13 cellular contexts compared by ENCODE assay signal in the genomic region with DNA sequence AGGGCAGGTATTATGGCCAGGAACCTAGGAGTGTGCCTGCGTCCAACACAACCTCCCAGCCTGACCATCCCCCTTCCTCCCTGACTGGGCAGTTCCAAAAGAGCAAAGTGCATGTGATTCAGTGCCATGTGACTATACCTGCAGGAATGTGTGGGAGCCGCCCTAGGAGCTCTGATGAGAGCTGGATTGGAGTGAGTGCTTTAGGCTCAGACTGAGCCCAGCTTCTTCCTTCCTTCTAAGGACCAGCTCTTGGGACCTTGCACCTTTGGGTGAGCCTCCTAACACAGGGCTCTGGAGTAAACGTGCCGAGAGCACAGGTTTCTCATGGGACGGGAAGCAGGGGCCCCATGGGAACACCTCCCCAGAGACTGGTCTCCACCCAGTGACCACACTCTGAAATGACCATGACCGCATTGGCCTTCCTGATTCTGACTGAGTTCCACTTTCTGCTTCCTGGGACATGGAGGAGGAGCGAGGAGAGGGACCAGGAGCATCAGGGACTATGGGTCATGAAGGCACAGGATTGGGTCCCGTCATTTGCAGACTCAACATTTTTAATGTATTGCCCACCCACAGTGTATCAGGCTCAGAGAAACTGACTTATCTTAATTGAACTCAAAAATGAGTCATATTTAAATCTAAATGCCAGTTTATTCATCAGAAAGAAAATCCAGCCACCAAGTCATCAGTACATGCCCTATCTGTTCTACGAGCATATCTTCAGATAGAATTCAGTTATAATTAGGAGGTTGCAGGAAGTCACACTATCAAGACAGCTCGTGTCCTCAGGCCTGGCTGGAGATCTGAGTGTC.
DNase-seq lines count a peak whose midpoint lies in the region; ATAC-seq and TF ChIP-seq lines count a peak whose summit lies in the region.
"Had no signal": no experiment of that assay in that cellular context is flagged by ENCODE, and none has a peak within 500 bp of the region (broad histone marks: within the 10 kb centered on the region; RNA-seq: fewer than 3 reads in every experiment).

No MANE protein-coding gene starts in this region.

- H3K4me1 Mint-ChIP-seq in H9 (peaks cover 17 to 24% of the 10 kb centered on the region in 2 experiments), GM23338 (peaks cover 24% of the 10 kb centered on the region)

- DNase-seq in H9, result peak; percentile 20
- DNase-seq in RKO (ENCODE audit: low spot score), result peak; percentile 22
- peak; percentile 55 for DNase-seq in right atrium auricular region (ENCODE audit: low spot score)
- DNase-seq in trophoblast cell, result peak; percentile 26 to 47
- no peak for DNase-seq in D341Med (ENCODE audit: low spot score)
- DNase-seq in SK-N-DZ (ENCODE audit: low spot score), result no peak
- no peak for DNase-seq in GM23338 (ENCODE audit: low spot score)
- DNase-seq: DMS79; effector CD8-positive, alpha-beta T cell; NCI-H1694; nucleus accumbens; OCI-M1 had no signal

- H3K79me2 ChIP-seq in H9 (ENCODE audit: insufficient read depth, low read length) (no peaks in the 10 kb centered on the region), trophoblast cell (ENCODE audit: control insufficient read depth, insufficient read depth, low read length, poor library complexity) (no peaks in the 10 kb centered on the region), GM23338 (replicated peaks; ENCODE audit: insufficient read depth) (no peaks in the 10 kb centered on the region)

- no peak overlapping the region for H3K27ac ChIP-seq in H9 (ENCODE audit: insufficient read length, low read depth, low read length)
- H3K27ac ChIP-seq in right atrium auricular region, result no peak overlapping the region
- H3K27ac ChIP-seq in trophoblast cell (ENCODE audit: low read depth, low read length), result no peak overlapping the region
- H3K27ac ChIP-seq in GM23338 (ENCODE audit: low read depth), result no peak overlapping the region

- H2BK120ac ChIP-seq in H9 (ENCODE audit: low read depth, low read length, poor library complexity, severe bottlenecking), result no peak overlapping the region
- H2BK120ac ChIP-seq in trophoblast cell (ENCODE audit: insufficient read depth, low read length, poor library complexity), result peak overlapping the region; percentile 61

- H2BK20ac ChIP-seq in H9 (ENCODE audit: low read depth, low read length, poor library complexity, severe bottlenecking), result no peak overlapping the region

- H3K56ac ChIP-seq in H9 (ENCODE audit: insufficient read length, low read depth, low read length), result no peak overlapping the region

- H4K5ac ChIP-seq in H9 (ENCODE audit: insufficient read length, low read depth, low read length), result no peak overlapping the region

- H3K23me2 ChIP-seq in H9 (ENCODE audit: insufficient read length, low read depth, low read length, poor library complexity, severe bottlenecking), result no peaks in the 10 kb centered on the region

- H3K4me3 Mint-ChIP-seq in H9 (no peak overlapping the region), GM23338 (no peak overlapping the region)

- H3K18ac ChIP-seq in H9 (ENCODE audit: insufficient read length, low read depth, low read length) (no peak overlapping the region), trophoblast cell (ENCODE audit: low read length) (no peak overlapping the region)

- ATAC-seq in HG03196 (IDR thresholded peaks at IDR 0.05; ENCODE audit: unreplicated experiment) (no peak), GM23338 (no peak)

- H3K36me3 ChIP-seq in right atrium auricular region (no peaks in the 10 kb centered on the region), trophoblast cell (ENCODE audit: control insufficient read depth in 1 of 2, insufficient read depth in 2 of 2, low read length in 2 of 2) (no peaks in the 10 kb centered on the region), GM23338 (ENCODE audit: insufficient read depth) (no peaks in the 10 kb centered on the region)

- no peak overlapping the region for H2BK12ac ChIP-seq in H9 (ENCODE audit: insufficient read length, low read depth, low read length)
- no peak overlapping the region for H2BK12ac ChIP-seq in trophoblast cell (ENCODE audit: low read length)

- no peak overlapping the region for H3K4me3 ChIP-seq in right atrium auricular region
- H3K4me3 ChIP-seq in trophoblast cell (ENCODE audit: low read depth, low read length), result no peak overlapping the region
- no peak overlapping the region for H3K4me3 ChIP-seq in GM23338

- H3K14ac ChIP-seq in H9 (ENCODE audit: insufficient read depth, low read length) (no peak overlapping the region), trophoblast cell (ENCODE audit: low read length) (peak overlapping the region; percentile 55)

- H4K8ac ChIP-seq in H9 (replicated peaks; ENCODE audit: insufficient read length, low read depth, low read length), result no peak overlapping the region
- no peak overlapping the region for H4K8ac ChIP-seq in trophoblast cell (ENCODE audit: low read depth, low read length)

- H2AK5ac ChIP-seq in H9 (ENCODE audit: insufficient read length, low read length) (no peak overlapping the region), trophoblast cell (ENCODE audit: low read length) (no peak overlapping the region)

- H2BK5ac ChIP-seq in H9 (ENCODE audit: insufficient read length, low read length), result no peak overlapping the region
- H2BK5ac ChIP-seq in trophoblast cell (ENCODE audit: low read depth, low read length, poor library complexity), result no peak overlapping the region

- H3K27me3 Mint-ChIP-seq in H9 (ENCODE audit: low read depth) (no peaks in the 10 kb centered on the region), GM23338 (ENCODE audit: insufficient read depth, low read depth, poor library complexity) (peaks cover 3% of the 10 kb centered on the region)

- no peak overlapping the region for H3K4ac ChIP-seq in H9 (ENCODE audit: low read depth, low read length)
- no peak overlapping the region for H3K4ac ChIP-seq in trophoblast cell (ENCODE audit: low read depth, low read length)

- H2AFZ ChIP-seq in H9 (ENCODE audit: low read length) (no peak overlapping the region), trophoblast cell (ENCODE audit: insufficient read depth, low read length, poor library complexity) (no peak overlapping the region), GM23338 (no peak overlapping the region)

- H3K27ac Mint-ChIP-seq in H9, result peak overlapping the region in 1 of 3 experiments; percentile 54; a peak in 1 of 7 replicates
- no peak overlapping the region for H3K27ac Mint-ChIP-seq in GM23338

- H3K36me3 Mint-ChIP-seq in H9 (ENCODE audit: insufficient read depth in 1 of 3, low read depth in 3 of 3), result peaks cover 5 to 29% (median 19%) of the 10 kb centered on the region in 3 experiments
- H3K36me3 Mint-ChIP-seq in GM23338 (ENCODE audit: low read depth), result peaks cover 6% of the 10 kb centered on the region; the same call in 2 of the 3 replicates

- H3F3A ChIP-seq in GM23338 (replicated peaks; ENCODE audit: low read depth), result no peaks in the 10 kb centered on the region

- H3K4me2 ChIP-seq in H9 (ENCODE audit: insufficient read depth, insufficient read length, low read length) (no peak overlapping the region), trophoblast cell (ENCODE audit: low read length) (no peak overlapping the region), GM23338 (no peak overlapping the region)

- H3K9me3 Mint-ChIP-seq in H9, result peaks cover 4% of the 10 kb centered on the region in 2 experiments; a peak in 1 of 5 replicates
- H3K9me3 Mint-ChIP-seq in GM23338, result peaks cover 5% of the 10 kb centered on the region; the same call in 1 of the 3 replicates

- H3K9ac ChIP-seq in H9 (ENCODE audit: extremely low read depth, insufficient read length, low read length) (no peak overlapping the region), trophoblast cell (ENCODE audit: low read length) (no peak overlapping the region)

- WGBS in H9 (ENCODE audit: extremely low coverage, insufficient read length, low lambda C conversion rate), result no CpG with 5 or more reads among the region's 10 CpGs
- no CpG with 5 or more reads among the region's 10 CpGs for WGBS in trophoblast cell (ENCODE audit: extremely low coverage, insufficient coverage, insufficient read length)

- H3K4me1 ChIP-seq in H9 (ENCODE audit: insufficient read depth, low read length) (peaks cover 5% of the 10 kb centered on the region; the same call in 1 of the 2 replicates), right atrium auricular region (peaks cover 0 to 22% of the 10 kb centered on the region in 2 donors), trophoblast cell (ENCODE audit: control insufficient read depth in 1 of 2, insufficient read depth in 2 of 2, low read length in 2 of 2) (peaks cover 6% of the 10 kb centered on the region in 2 experiments), GM23338 (ENCODE audit: insufficient read depth) (peaks cover 18% of the 10 kb centered on the region)

- H4K91ac ChIP-seq in H9 (ENCODE audit: insufficient read length, low read depth, low read length), result no peak overlapping the region
- H4K91ac ChIP-seq in trophoblast cell (ENCODE audit: low read depth, low read length), result peak overlapping the region; percentile 53

- no peaks in the 10 kb centered on the region for H3K9me2 ChIP-seq in GM23338 (ENCODE audit: insufficient read depth)

- no peaks in the 10 kb centered on the region for H3K27me3 ChIP-seq in H9 (ENCODE audit: insufficient read depth, low read length)
- H3K27me3 ChIP-seq in right atrium auricular region, result no peaks in the 10 kb centered on the region
- no peaks in the 10 kb centered on the region for H3K27me3 ChIP-seq in trophoblast cell (ENCODE audit: insufficient read depth, low read length)
- no peaks in the 10 kb centered on the region for H3K27me3 ChIP-seq in GM23338 (ENCODE audit: insufficient read depth)

- H2BK15ac ChIP-seq in H9 (ENCODE audit: low read depth, low read length), result no peak overlapping the region

- H3K9me3 ChIP-seq in H9 (ENCODE audit: control insufficient read depth, low read depth, low read length) (no peaks in the 10 kb centered on the region), right atrium auricular region (no peaks in the 10 kb centered on the region), trophoblast cell (ENCODE audit: insufficient read depth, low read depth, low read length) (peaks cover 2% of the 10 kb centered on the region)

- no peak overlapping the region for H3K23ac ChIP-seq in H9 (ENCODE audit: insufficient read length, low read depth, low read length)
- H3K23ac ChIP-seq in trophoblast cell (ENCODE audit: low read length), result no peak overlapping the region

- no peak overlapping the region for H3T11ph ChIP-seq in H9 (ENCODE audit: low read length)

- no peak overlapping the region for H4K12ac ChIP-seq in trophoblast cell (ENCODE audit: low read depth, low read length)

- H4K20me1 ChIP-seq in H9 (ENCODE audit: control insufficient read depth, insufficient read depth, insufficient read length) (no peaks in the 10 kb centered on the region), GM23338 (replicated peaks; ENCODE audit: insufficient read depth) (no peaks in the 10 kb centered on the region)

- TF ChIP-seq CTCF in H9 (conservative IDR thresholded peaks at IDR 0.05) (no peak), right atrium auricular region (IDR thresholded peaks at IDR 0.05) (no peak), GM23338 (conservative IDR thresholded peaks at IDR 0.05; ENCODE audit: low read depth in 2 of 2) (no peak)

- H3K79me1 ChIP-seq in H9 (ENCODE audit: insufficient read depth, low read depth, low read length, poor library complexity, severe bottlenecking) (no peaks in the 10 kb centered on the region), trophoblast cell (ENCODE audit: low read length) (peaks cover 2% of the 10 kb centered on the region)

TF ChIP-seq in GM23338, 12 proteins besides CTCF, POLR2A, EP300 and RAD21 (continues in another document):
- no peak for TF ChIP-seq EZH2phosphoT487 (IDR thresholded peaks at IDR 0.05; ENCODE audit: unreplicated experiment)
- TF ChIP-seq CREB1 (CRISPR knock-in tag; IDR thresholded peaks at IDR 0.05; ENCODE audit: low read depth), result no peak

Comparison
In these comparisons a context has a peak if more than half of its experiments do, and no peak if none do; other contexts are left out.
1. DNase-seq: peak in H9 (single experiment), RKO (single experiment), right atrium auricular region (single experiment) and trophoblast cell (2 of 2); none in D341Med (single experiment), SK-N-DZ (single experiment) and GM23338 (single experiment).